Comparison of ENCODE assay signal across 14 cellular contexts in genomic region chr3:75180945-75181298, GRCh38.
"Had no signal": no experiment of that assay in that cellular context is flagged by ENCODE, and none has a peak within 500 bp of the region (broad histone marks: within the 10 kb centered on the region; RNA-seq: fewer than 3 reads in every experiment).

No MANE protein-coding gene starts in this region.

- H3K27ac ChIP-seq: esophagus squamous epithelium, psoas muscle, skin epidermis, suprapubic skin had no signal

- H3K36me3 Mint-ChIP-seq: activated naive CD8-positive, alpha-beta T cell; naive thymus-derived CD8-positive, alpha-beta T cell had no signal

- H3K27ac Mint-ChIP-seq: activated naive CD8-positive, alpha-beta T cell; effector memory CD8-positive, alpha-beta T cell; naive thymus-derived CD8-positive, alpha-beta T cell; stimulated activated naive CD8-positive, alpha-beta T cell treated with anti-CD3 and anti-CD28 coated beads, Interleukin-15, Interleukin-2, amounts not matched to agents 100 ng/mL and 50 ng/mL, for 24 hours had no signal

- H3K9me3 ChIP-seq: esophagus squamous epithelium, psoas muscle, suprapubic skin had no signal

- H3K27me3 Mint-ChIP-seq: effector memory CD8-positive, alpha-beta T cell; stimulated activated naive CD8-positive, alpha-beta T cell treated with anti-CD3 and anti-CD28 coated beads, Interleukin-15, Interleukin-2, amounts not matched to agents 100 ng/mL and 50 ng/mL, for 24 hours had no signal

- H3K4me1 ChIP-seq: esophagus squamous epithelium, psoas muscle, suprapubic skin had no signal

- H3K4me3 ChIP-seq: esophagus squamous epithelium, psoas muscle, skin epidermis, suprapubic skin had no signal

- H3K9me3 Mint-ChIP-seq: stimulated activated naive CD8-positive, alpha-beta T cell treated with anti-CD3 and anti-CD28 coated beads, Interleukin-15, Interleukin-2, amounts not matched to agents 100 ng/mL and 50 ng/mL, for 24 hours had no signal

- H3K36me3 ChIP-seq: esophagus squamous epithelium, suprapubic skin had no signal

- ATAC-seq: effector memory CD8-positive, alpha-beta T cell; naive thymus-derived CD8-positive, alpha-beta T cell; psoas muscle; right cardiac atrium had no signal

- H3K4me1 Mint-ChIP-seq: naive thymus-derived CD8-positive, alpha-beta T cell had no signal

- H3K27me3 ChIP-seq: suprapubic skin had no signal

- H3K4me3 Mint-ChIP-seq: activated naive CD8-positive, alpha-beta T cell; effector memory CD8-positive, alpha-beta T cell; naive thymus-derived CD8-positive, alpha-beta T cell; stimulated activated naive CD8-positive, alpha-beta T cell treated with anti-CD3 and anti-CD28 coated beads, Interleukin-15, Interleukin-2, amounts not matched to agents 100 ng/mL and 50 ng/mL, for 24 hours had no signal

- DNase-seq: activated CD4-positive, alpha-beta T cell treated with anti-CD3 and anti-CD28 coated beads, Interleukin-2, amount 50 U/mL, for 48 hours; activated T-cell treated with anti-CD3 and anti-CD28 coated beads for 4 hours; caudate nucleus; effector memory CD8-positive, alpha-beta T cell; esophagus squamous epithelium; mesenchymal stem cell; naive thymus-derived CD8-positive, alpha-beta T cell; psoas muscle; right cardiac atrium; trophoblast cell had no signal
